Comparison of ENCODE assay signal across 8 cellular contexts in genomic region chr18:24397131-24397693, GRCh38. TPM values are rescaled to one million over a fixed set of nuclear protein-coding genes. Genes with fewer than 3 reads are reported as not detected.
DNase-seq lines count a peak whose midpoint lies in the region; ATAC-seq and TF ChIP-seq lines count a peak whose summit lies in the region.

No MANE protein-coding gene starts in this region.

- peaks cover 5% of the 10 kb centered on the region for H3K23me2 ChIP-seq in H9 (ENCODE audit: insufficient read length, low read depth, low read length, poor library complexity, severe bottlenecking)

- no peaks in the 10 kb centered on the region for H3K27me3 ChIP-seq in BLaER1 treated with 17β-estradiol and CSF1 and Interleukin-3, amounts not matched to agents 10 nM and 100 nM
- H3K27me3 ChIP-seq in H9 (ENCODE audit: insufficient read depth, low read length) = no peaks in the 10 kb centered on the region
- H3K27me3 ChIP-seq in kidney epithelial cell (ENCODE audit: control insufficient read depth, insufficient read depth, low read length) = no peaks in the 10 kb centered on the region
- H3K27me3 ChIP-seq in smooth muscle cell (ENCODE audit: low read depth) = no peaks in the 10 kb centered on the region

- no peak overlapping the region for H2BK15ac ChIP-seq in H9 (ENCODE audit: low read depth, low read length)

- no CpG with 5 or more reads among the region's 50 CpGs for WGBS in H9 (ENCODE audit: extremely low coverage, insufficient read length, low lambda C conversion rate)
- under 1% methylated on average over 50 of the region's 50 CpGs for WGBS in smooth muscle cell (ENCODE audit: low lambda C conversion rate)

- H3K36me3 Mint-ChIP-seq in H9 (ENCODE audit: insufficient read depth in 1 of 3, low read depth in 3 of 3) = peaks cover 0 to under 1% (median 0%) of the 10 kb centered on the region in 3 experiments; a peak in 1 of 7 replicates

- no peaks in the 10 kb centered on the region for H3K27me3 Mint-ChIP-seq in H9 (ENCODE audit: low read depth)

- H3K14ac ChIP-seq in H9 (ENCODE audit: insufficient read depth, low read length) = peak overlapping the region; percentile 80; the same call in 1 of the 2 replicates

- H2BK20ac ChIP-seq in H9 (ENCODE audit: low read depth, low read length, poor library complexity, severe bottlenecking) = no peak overlapping the region

- DNase-seq in H9 (no peak), NCI-H2081 (lab: John Stamatoyannopoulos, UW) (peak; percentile 57 to 89), T-helper 9 cell (peak; percentile 13), kidney epithelial cell (ENCODE audit: low read depth) (peak; percentile 28), smooth muscle cell (lab: John Stamatoyannopoulos, UW; ENCODE audit: unreplicated experiment) (no peak)

- no peak for ATAC-seq in GM18519 (IDR thresholded peaks at IDR 0.05; ENCODE audit: low FRiP score, unreplicated experiment)

- H3K27ac Mint-ChIP-seq in H9 = peak overlapping the region; percentile 75 to 94 (median 81); a peak in 6 of 7 replicates

- H3K4me1 ChIP-seq in BLaER1 treated with 17β-estradiol and CSF1 and Interleukin-3, amounts not matched to agents 10 nM and 100 nM = peaks cover 29 to 36% (median 32%) of the 10 kb centered on the region in 10 experiments
- H3K4me1 ChIP-seq in H9 (ENCODE audit: insufficient read depth, low read length) (peaks cover 2% of the 10 kb centered on the region; the same call in 1 of the 2 replicates), smooth muscle cell (ENCODE audit: low read depth) (peaks cover 42% of the 10 kb centered on the region)

- TF ChIP-seq CTCF in H9 (conservative IDR thresholded peaks at IDR 0.05) (no peak), kidney epithelial cell (IDR thresholded peaks at IDR 0.05; ENCODE audit: insufficient read depth, low read length, poor library complexity, severe bottlenecking) (no peak), smooth muscle cell (IDR thresholded peaks at IDR 0.05; ENCODE audit: borderline replicate concordance, insufficient read depth, poor library complexity, severe bottlenecking) (no peak)

- H3K36me3 ChIP-seq in BLaER1 treated with 17β-estradiol and CSF1 and Interleukin-3, amounts not matched to agents 10 nM and 100 nM = peaks cover 0 to under 1% (median 0%) of the 10 kb centered on the region in 11 experiments; a peak in 3 of 22 replicates
- H3K36me3 ChIP-seq in kidney epithelial cell (ENCODE audit: control insufficient read depth, insufficient read depth, low read length) (no peaks in the 10 kb centered on the region), smooth muscle cell (ENCODE audit: low read depth) (no peaks in the 10 kb centered on the region)

- no peak overlapping the region for H3K56ac ChIP-seq in H9 (ENCODE audit: insufficient read length, low read depth, low read length)

- peaks cover 5% of the 10 kb centered on the region; the same call in 1 of the 2 replicates for H3K79me2 ChIP-seq in H9 (ENCODE audit: insufficient read depth, low read length)
- H3K79me2 ChIP-seq in smooth muscle cell (ENCODE audit: low read depth) = peaks cover 18% of the 10 kb centered on the region

- no peak overlapping the region for H3T11ph ChIP-seq in H9 (ENCODE audit: low read length)

- peak overlapping the region; percentile 68 to 93 (median 87) for H3K4me2 ChIP-seq in BLaER1 treated with 17β-estradiol and CSF1 and Interleukin-3, amounts not matched to agents 10 nM and 100 nM
- H3K4me2 ChIP-seq in H9 (ENCODE audit: insufficient read depth, insufficient read length, low read length) (peak overlapping the region; percentile 79), smooth muscle cell (peak overlapping the region; percentile 85)

- no peak overlapping the region for H2AK5ac ChIP-seq in H9 (ENCODE audit: insufficient read length, low read length)

- no peak overlapping the region for H4K8ac ChIP-seq in H9 (replicated peaks; ENCODE audit: insufficient read length, low read depth, low read length)

- H2AFZ ChIP-seq in H9 (ENCODE audit: low read length) = no peak overlapping the region
- peak overlapping the region; percentile 91 for H2AFZ ChIP-seq in smooth muscle cell (ENCODE audit: low read depth)

- peak overlapping the region; percentile 83 to 91 for H3K4me3 Mint-ChIP-seq in H9

- no peak overlapping the region for H3K4ac ChIP-seq in H9 (ENCODE audit: low read depth, low read length)

- no peak overlapping the region for H2BK5ac ChIP-seq in H9 (ENCODE audit: insufficient read length, low read length)

- no peak overlapping the region for H4K91ac ChIP-seq in H9 (ENCODE audit: insufficient read length, low read depth, low read length)

- peaks cover 31% of the 10 kb centered on the region for H3F3A ChIP-seq in smooth muscle cell (ENCODE audit: low read depth)

- H4K5ac ChIP-seq in H9 (ENCODE audit: insufficient read length, low read depth, low read length) = peak overlapping the region; percentile 9

- H3K9me3 Mint-ChIP-seq in H9 = no peaks in the 10 kb centered on the region

- H3K9me3 ChIP-seq in BLaER1 treated with 17β-estradiol and CSF1 and Interleukin-3, amounts not matched to agents 10 nM and 100 nM (replicated peaks in 1 of 11) = no peaks in the 10 kb centered on the region
- H3K9me3 ChIP-seq in H9 (ENCODE audit: control insufficient read depth, low read depth, low read length) = no peaks in the 10 kb centered on the region
- no peaks in the 10 kb centered on the region for H3K9me3 ChIP-seq in smooth muscle cell (replicated peaks; ENCODE audit: low read depth)

- H3K27ac ChIP-seq in BLaER1 treated with 17β-estradiol and CSF1 and Interleukin-3, amounts not matched to agents 10 nM and 100 nM = peak overlapping the region; percentile 74 to 99 (median 97)
- H3K27ac ChIP-seq in H9 (ENCODE audit: insufficient read length, low read depth, low read length) = no peak overlapping the region
- H3K27ac ChIP-seq in cingulate gyrus (ENCODE audit: low read depth, low read length) = peak overlapping the region; percentile 84
- peak overlapping the region; percentile 87 for H3K27ac ChIP-seq in smooth muscle cell (ENCODE audit: low read depth)

- no peak overlapping the region for H2BK120ac ChIP-seq in H9 (ENCODE audit: low read depth, low read length, poor library complexity, severe bottlenecking)

- peak overlapping the region; percentile 64 to 91 (median 80) for H3K4me3 ChIP-seq in BLaER1 treated with 17β-estradiol and CSF1 and Interleukin-3, amounts not matched to agents 10 nM and 100 nM
- H3K4me3 ChIP-seq in kidney epithelial cell (ENCODE audit: low read depth, low read length) (peak overlapping the region; percentile 66), smooth muscle cell (peak overlapping the region; percentile 81)

- peak overlapping the region; percentile 78 to 98 (median 95) for H3K9ac ChIP-seq in BLaER1 treated with 17β-estradiol and CSF1 and Interleukin-3, amounts not matched to agents 10 nM and 100 nM
- H3K9ac ChIP-seq in H9 (ENCODE audit: extremely low read depth, insufficient read length, low read length) = peak overlapping the region; percentile 89
- peak overlapping the region; percentile 76 for H3K9ac ChIP-seq in smooth muscle cell (ENCODE audit: low read depth)

- no peaks in the 10 kb centered on the region for H3K79me1 ChIP-seq in H9 (ENCODE audit: insufficient read depth, low read depth, low read length, poor library complexity, severe bottlenecking)

- peaks cover 0 to 6% (median 0%) of the 10 kb centered on the region in 11 experiments; a peak in 2 of 22 replicates for H4K20me1 ChIP-seq in BLaER1 treated with 17β-estradiol and CSF1 and Interleukin-3, amounts not matched to agents 10 nM and 100 nM
- H4K20me1 ChIP-seq in H9 (ENCODE audit: control insufficient read depth, insufficient read depth, insufficient read length) (no peaks in the 10 kb centered on the region), smooth muscle cell (ENCODE audit: low read depth) (no peaks in the 10 kb centered on the region)

- H2BK12ac ChIP-seq in H9 (ENCODE audit: insufficient read length, low read depth, low read length) = no peak overlapping the region

- H3K23ac ChIP-seq in H9 (ENCODE audit: insufficient read length, low read depth, low read length) = no peak overlapping the region

- H3K4me1 Mint-ChIP-seq in H9 = peaks cover 50 to 52% of the 10 kb centered on the region in 2 experiments

- H3K18ac ChIP-seq in H9 (ENCODE audit: insufficient read length, low read depth, low read length) = peak overlapping the region; percentile 86

RNA-seq across cellular contexts. Expression of gene OSBPL1A, which starts 0.4 kb away (rescaled TPM):
- total RNA-seq in H9 (2021) (32.0 and 33.9 TPM in 2 replicates), kidney epithelial cell (18.3 and 21.4 TPM in 2 replicates), smooth muscle cell (23.4 and 29.4 TPM in 2 replicates)
- 15.3 and 18.1 TPM in 2 replicates for polyA plus RNA-seq in smooth muscle cell

RNA-seq across cellular contexts. Expression of gene IMPACT, which starts 29.3 kb away (rescaled TPM):
- total RNA-seq in H9 (2021) (41.9 and 44.3 TPM in 2 replicates), kidney epithelial cell (31.5 and 37.7 TPM in 2 replicates), smooth muscle cell (25.0 and 35.1 TPM in 2 replicates)
- 27.9 and 30.2 TPM in 2 replicates for polyA plus RNA-seq in smooth muscle cell

Comparison
In these comparisons a context has a peak if more than half of its experiments do, and no peak if none do; other contexts are left out.
1. DNase-seq: peak in NCI-H2081 (2 of 2), T-helper 9 cell (single experiment) and kidney epithelial cell (single experiment); none in H9 (single experiment) and smooth muscle cell (single experiment).
2. Peak in every context shown above with its lines, with median percentiles within 50 percentile points of each other: H3K4me2 ChIP-seq, H3K4me3 ChIP-seq and H3K9ac ChIP-seq.